Comparison of ENCODE assay signal across 21 cellular contexts in genomic region chr2:143833258-143833657, GRCh38.
DNase-seq lines count a peak whose midpoint lies in the region; ATAC-seq and TF ChIP-seq lines count a peak whose summit lies in the region.
"Had no signal": no experiment of that assay in that cellular context is flagged by ENCODE, and none has a peak within 500 bp of the region (broad histone marks: within the 10 kb centered on the region; RNA-seq: fewer than 3 reads in every experiment).

No MANE protein-coding gene starts in this region.

- WGBS in aorta, 2 donors, result 90 to 93% methylated on average over 3 of the region's 3 CpGs

- no peak overlapping the region for H3K27ac ChIP-seq in CD8-positive, alpha-beta memory T cell (ENCODE audit: low read depth, low read length)
- no peak overlapping the region for H3K27ac ChIP-seq in aorta (ENCODE audit: low read depth in 1 of 2, low read length in 2 of 2)
- H3K27ac ChIP-seq: A549; BLaER1 treated with 17β-estradiol and CSF1 and Interleukin-3, amounts not matched to agents 10 nM and 100 nM; GM23248 had no signal

- H3K9me3 ChIP-seq in CD8-positive, alpha-beta memory T cell (ENCODE audit: low read length), result no peaks in the 10 kb centered on the region
- H3K9me3 ChIP-seq in aorta (ENCODE audit: control insufficient read depth, low read length), result no peaks in the 10 kb centered on the region
- H3K9me3 ChIP-seq: A549; BE2C; BLaER1 treated with 17β-estradiol and CSF1 and Interleukin-3, amounts not matched to agents 10 nM and 100 nM had no signal

- TF ChIP-seq CTCF in WTC11 (IDR thresholded peaks at IDR 0.05), result no peak
- TF ChIP-seq CTCF in neural crest cell (conservative IDR thresholded peaks at IDR 0.05), result no peak

- H3K36me3 Mint-ChIP-seq in WTC11, result no peaks in the 10 kb centered on the region
- peaks cover 5% of the 10 kb centered on the region for H3K36me3 Mint-ChIP-seq in neural crest cell (ENCODE audit: low read depth)
- no peaks in the 10 kb centered on the region for H3K36me3 Mint-ChIP-seq in natural killer cell treated with Interleukin-12 subunit alpha and Interleukin-12 subunit beta and Interleukin-15 and Interleukin-18, amount 100 ng/mL, for 72 hours
- no peaks in the 10 kb centered on the region for H3K36me3 Mint-ChIP-seq in CD8-positive, alpha-beta memory T cell
- H3K36me3 Mint-ChIP-seq: CD14-positive monocyte had no signal

- H3K27me3 ChIP-seq in H7 (ENCODE audit: control insufficient read depth, insufficient read depth, low read length) (no peaks in the 10 kb centered on the region), aorta (ENCODE audit: control insufficient read depth in 1 of 2, insufficient read depth in 2 of 2, low read length in 1 of 2) (no peaks in the 10 kb centered on the region)
- no peaks in the 10 kb centered on the region for H3K27me3 ChIP-seq in CD8-positive, alpha-beta memory T cell (ENCODE audit: insufficient read depth, low read length, poor library complexity, severe bottlenecking)
- H3K27me3 ChIP-seq: BE2C; BLaER1 treated with 17β-estradiol and CSF1 and Interleukin-3, amounts not matched to agents 10 nM and 100 nM had no signal

- CTCF ChIA-PET in WTC11 (lab: Charles Lee), result interaction anchor here (1.2 kb wide), 1 partner anchor 9 kb away, joined by 4 read pairs; no protein-coding TSS in a partner anchor
- CTCF ChIA-PET in CD8-positive, alpha-beta memory T cell (lab: Charles Lee), result no interaction called here

- DNase-seq in H7 (peak; percentile 16), WTC11 (ENCODE audit: low spot score) (no peak), neural crest cell (ENCODE audit: low read depth, low spot score) (no peak), germinal center (ENCODE audit: low spot score) (no peak), aorta (no peak)
- DNase-seq in natural killer cell treated with Interleukin-12 subunit alpha and Interleukin-12 subunit beta and Interleukin-15 and Interleukin-18, amount 100 ng/mL, for 72 hours (ENCODE audit: low spot score), result no peak
- no peak for DNase-seq in CD8-positive, alpha-beta memory T cell
- DNase-seq: 8988T; ACHN; AML-193; BE2C; Calu3; CD4-positive, alpha-beta T cell; COR-L47; DMS53; DND-41; GM23248 had no signal

- peaks cover 16% of the 10 kb centered on the region for H3K4me1 Mint-ChIP-seq in WTC11
- H3K4me1 Mint-ChIP-seq in neural crest cell, result peaks cover 19% of the 10 kb centered on the region
- H3K4me1 Mint-ChIP-seq in natural killer cell treated with Interleukin-12 subunit alpha and Interleukin-12 subunit beta and Interleukin-15 and Interleukin-18, amount 100 ng/mL, for 72 hours (ENCODE audit: low read depth in 2 of 2), result no peaks in the 10 kb centered on the region
- no peaks in the 10 kb centered on the region for H3K4me1 Mint-ChIP-seq in CD8-positive, alpha-beta memory T cell
- H3K4me1 Mint-ChIP-seq: CD14-positive monocyte had no signal

- H3K4me3 ChIP-seq in H7 (ENCODE audit: insufficient read depth, low read depth, low read length), result no peak overlapping the region
- H3K4me3 ChIP-seq in CD8-positive, alpha-beta memory T cell (ENCODE audit: low read length), result no peak overlapping the region
- no peak overlapping the region for H3K4me3 ChIP-seq in aorta (ENCODE audit: low read length in 2 of 2)
- H3K4me3 ChIP-seq: A549; BLaER1 treated with 17β-estradiol and CSF1 and Interleukin-3, amounts not matched to agents 10 nM and 100 nM; GM23248 had no signal

- no peaks in the 10 kb centered on the region for H3K27me3 Mint-ChIP-seq in WTC11 (ENCODE audit: low read depth)
- H3K27me3 Mint-ChIP-seq in neural crest cell (ENCODE audit: low read depth), result no peaks in the 10 kb centered on the region
- no peaks in the 10 kb centered on the region for H3K27me3 Mint-ChIP-seq in natural killer cell treated with Interleukin-12 subunit alpha and Interleukin-12 subunit beta and Interleukin-15 and Interleukin-18, amount 100 ng/mL, for 72 hours
- H3K27me3 Mint-ChIP-seq in CD8-positive, alpha-beta memory T cell, result peaks cover 0 to 2% of the 10 kb centered on the region in 2 donors
- H3K27me3 Mint-ChIP-seq: CD4-positive, alpha-beta T cell had no signal

- intact Hi-C loops in aorta (cut with DNase I), result no loop called here

- H3K4me3 Mint-ChIP-seq in WTC11 (no peak overlapping the region), neural crest cell (no peak overlapping the region)
- H3K4me3 Mint-ChIP-seq in natural killer cell treated with Interleukin-12 subunit alpha and Interleukin-12 subunit beta and Interleukin-15 and Interleukin-18, amount 100 ng/mL, for 72 hours, result no peak overlapping the region
- H3K4me3 Mint-ChIP-seq in CD8-positive, alpha-beta memory T cell, result no peak overlapping the region
- H3K4me3 Mint-ChIP-seq: CD14-positive monocyte; CD4-positive, alpha-beta T cell had no signal

- H3K27ac Mint-ChIP-seq in WTC11 (no peak overlapping the region), neural crest cell (ENCODE audit: unreplicated experiment) (peak overlapping the region; percentile 16)
- H3K27ac Mint-ChIP-seq in natural killer cell treated with Interleukin-12 subunit alpha and Interleukin-12 subunit beta and Interleukin-15 and Interleukin-18, amount 100 ng/mL, for 72 hours, result no peak overlapping the region
- H3K27ac Mint-ChIP-seq in CD8-positive, alpha-beta memory T cell, result no peak overlapping the region
- H3K27ac Mint-ChIP-seq: CD14-positive monocyte; CD4-positive, alpha-beta T cell had no signal

- ATAC-seq in WTC11, result peak; percentile 66
- no peak for ATAC-seq in natural killer cell treated with Interleukin-12 subunit alpha and Interleukin-12 subunit beta and Interleukin-15 and Interleukin-18, amount 100 ng/mL, for 72 hours
- ATAC-seq in aorta (ENCODE audit: low FRiP score), result no peak
- ATAC-seq: A549, HCT116 had no signal

- peaks cover 13% of the 10 kb centered on the region; the same call in 1 of the 2 replicates for H3K9me3 Mint-ChIP-seq in WTC11
- peaks cover 11% of the 10 kb centered on the region for H3K9me3 Mint-ChIP-seq in neural crest cell
- no peaks in the 10 kb centered on the region for H3K9me3 Mint-ChIP-seq in natural killer cell treated with Interleukin-12 subunit alpha and Interleukin-12 subunit beta and Interleukin-15 and Interleukin-18, amount 100 ng/mL, for 72 hours
- peaks cover 0 to 2% (median 0%) of the 10 kb centered on the region in 5 donors for H3K9me3 Mint-ChIP-seq in CD8-positive, alpha-beta memory T cell
- H3K9me3 Mint-ChIP-seq: CD4-positive, alpha-beta T cell had no signal

- H3K36me3 ChIP-seq in H7 (replicated peaks; ENCODE audit: control insufficient read depth, insufficient read depth, low read length), result no peaks in the 10 kb centered on the region
- no peaks in the 10 kb centered on the region for H3K36me3 ChIP-seq in CD8-positive, alpha-beta memory T cell (ENCODE audit: insufficient read depth, low read length)
- no peaks in the 10 kb centered on the region for H3K36me3 ChIP-seq in aorta (ENCODE audit: control insufficient read depth in 1 of 2, insufficient read depth in 2 of 2, low read length in 1 of 2)
- H3K36me3 ChIP-seq: BE2C; BLaER1 treated with 17β-estradiol and CSF1 and Interleukin-3, amounts not matched to agents 10 nM and 100 nM had no signal

- POLR2A ChIA-PET in WTC11 (lab: Charles Lee), result no interaction called here
- POLR2A ChIA-PET in CD8-positive, alpha-beta memory T cell (lab: Charles Lee), result no interaction called here

- no peaks in the 10 kb centered on the region for H3K4me1 ChIP-seq in CD8-positive, alpha-beta memory T cell (ENCODE audit: insufficient read depth, low read length)
- no peaks in the 10 kb centered on the region for H3K4me1 ChIP-seq in aorta (ENCODE audit: control insufficient read depth in 1 of 2, insufficient read depth in 2 of 2, low read length in 2 of 2)
- H3K4me1 ChIP-seq: A549; BE2C; BLaER1 treated with 17β-estradiol and CSF1 and Interleukin-3, amounts not matched to agents 10 nM and 100 nM had no signal

TF ChIP-seq in WTC11, 78 proteins besides CTCF, POLR2A, EP300 and RAD21 (continues in another document):
- TF ChIP-seq ZNF425 (CRISPR knock-in tag; conservative IDR thresholded peaks at IDR 0.05), result no peak
- TF ChIP-seq ZSCAN18 (CRISPR knock-in tag; IDR thresholded peaks at IDR 0.05), result no peak
- no peak for TF ChIP-seq CDX4 (CRISPR knock-in tag; IDR thresholded peaks at IDR 0.05; ENCODE audit: borderline replicate concordance)
- no peak for TF ChIP-seq OVOL2 (CRISPR knock-in tag; IDR thresholded peaks at IDR 0.05; ENCODE audit: borderline replicate concordance)
